In genomic region chr20:56720620-56721213, GRCh38 we compare ENCODE assay signal across 21 cellular contexts.
"Had no signal": no experiment of that assay in that cellular context is flagged by ENCODE, and none has a peak within 500 bp of the region (broad histone marks: within the 10 kb centered on the region; RNA-seq: fewer than 3 reads in every experiment).

No MANE protein-coding gene starts in this region.

- FAIRE-seq: RCC 7860 had no signal

- H3K4me3 ChIP-seq: MG63, SJSA1, SK-N-MC had no signal

- H3K36me3 ChIP-seq: MG63, SJSA1 had no signal

- H3K27ac ChIP-seq: SJSA1, SK-N-MC had no signal

- H3K4me1 ChIP-seq: SJSA1 had no signal

- DNase-seq: Karpas-422, KG1, MG63, NCI-H1092, NCI-H1105 treated with DMSO at 0.1 percent for 48 hours, NCI-H1417 treated with DMSO at 0.1 percent for 48 hours, NCI-H146, NCI-H1694 treated with DMSO at 0.1 percent for 48 hours, NCI-H1930, NCI-H2081, NCI-H2107, NCI-H2227 treated with DMSO at 0.1 percent for 48 hours, NCI-H524, NCI-H69, NCI-H774, Right ventricle myocardium superior, RPMI8226, SIG-M5 had no signal

- H3K27me3 ChIP-seq: MG63, SJSA1 had no signal

- H3K9me3 ChIP-seq: MG63, SJSA1 had no signal
